15 cellular contexts compared by ENCODE assay signal in genomic region chr11:59285716-59286260, GRCh38.
DNase-seq lines count a peak whose midpoint lies in the region; ATAC-seq, FAIRE-seq and TF ChIP-seq lines count a peak whose summit lies in the region.
"Had no signal": no experiment of that assay in that cellular context is flagged by ENCODE, and none has a peak within 500 bp of the region (broad histone marks: within the 10 kb centered on the region; RNA-seq: fewer than 3 reads in every experiment).

No MANE protein-coding gene starts in this region.

- peak; percentile 5 for FAIRE-seq in GM12892 (lab: Jason Lieb, UNC)
- FAIRE-seq: A549 had no signal

- H3K27me3 ChIP-seq in SU-DHL-6 (ENCODE audit: low read length) (no peaks in the 10 kb centered on the region), testis (no peaks in the 10 kb centered on the region), lower lobe of right lung (ENCODE audit: low read depth) (no peaks in the 10 kb centered on the region)
- H3K27me3 ChIP-seq: BLaER1 had no signal

- DNase-seq in GM12892 (ENCODE audit: insufficient read length) (no peak), epidermal melanocyte (ENCODE audit: insufficient read length, low spot score) (peak; percentile 22), testis (peak; percentile 37), activated gamma-delta T cell (lab: John Stamatoyannopoulos, UW) (no peak), lower lobe of right lung (no peak)
- DNase-seq: CD8-positive, alpha-beta memory T cell; DMS53; GF-D8; H7 had no signal

- TF ChIP-seq CTCF in SU-DHL-6 (IDR thresholded peaks at IDR 0.05; ENCODE audit: insufficient read depth, low read length, poor library complexity, severe bottlenecking) (no peak), testis (IDR thresholded peaks at IDR 0.05) (no peak), lower lobe of right lung (IDR thresholded peaks at IDR 0.05) (no peak)

- no peaks in the 10 kb centered on the region for H4K20me1 ChIP-seq in SU-DHL-6 (ENCODE audit: low read depth, low read length)
- H4K20me1 ChIP-seq: BLaER1 had no signal

- H3K4me2 ChIP-seq in SU-DHL-6 (ENCODE audit: low read depth, low read length, poor library complexity, severe bottlenecking), result no peak overlapping the region
- H3K4me2 ChIP-seq: A549, GM23338 had no signal

- intact Hi-C loops in testis (cut with DNase I; ENCODE audit: low total_unique reads), result loop anchor here (10.0 kb wide), 1 partner anchor 111 kb away; the partner anchor contains the start of gene DTX4
- intact Hi-C loops in lower lobe of right lung (cut with DNase I), result no loop called here

- peak overlapping the region; percentile 89 for H3K9ac ChIP-seq in SU-DHL-6 (ENCODE audit: low read length)
- H3K9ac ChIP-seq: BLaER1 had no signal

- no peaks in the 10 kb centered on the region for H3K9me2 ChIP-seq in SU-DHL-6 (replicated peaks; ENCODE audit: insufficient read depth, low read length)

- H2AFZ ChIP-seq in SU-DHL-6 (ENCODE audit: low read depth, low read length, severe bottlenecking), result no peak overlapping the region
- H2AFZ ChIP-seq: GM23338 had no signal

- no peak overlapping the region for H3K27ac ChIP-seq in SU-DHL-6 (ENCODE audit: low read depth, low read length)
- no peak overlapping the region for H3K27ac ChIP-seq in testis
- no peak overlapping the region for H3K27ac ChIP-seq in lower lobe of right lung
- H3K27ac ChIP-seq: A549, BLaER1, HL-60 had no signal

- H3K79me2 ChIP-seq in SU-DHL-6 (ENCODE audit: insufficient read depth, low read length), result peaks cover 27% of the 10 kb centered on the region

- WGBS in testis, 2 donors, result 49 to 57% methylated on average over 2 of the region's 2 CpGs

- H3K4me1 ChIP-seq in testis (no peaks in the 10 kb centered on the region), lower lobe of right lung (peaks cover 6% of the 10 kb centered on the region)
- H3K4me1 ChIP-seq: A549 had no signal

- ATAC-seq in HG02588 (IDR thresholded peaks at IDR 0.05; ENCODE audit: unreplicated experiment) (no peak), lower lobe of right lung (no peak)
- ATAC-seq: A549, GM23338 had no signal

- peaks cover 13% of the 10 kb centered on the region for H3K36me3 ChIP-seq in SU-DHL-6 (ENCODE audit: low read length)
- no peaks in the 10 kb centered on the region for H3K36me3 ChIP-seq in testis (ENCODE audit: low read depth, missing control alignments)
- no peaks in the 10 kb centered on the region for H3K36me3 ChIP-seq in lower lobe of right lung
- H3K36me3 ChIP-seq: BLaER1 had no signal

- no peaks in the 10 kb centered on the region for H3K9me3 ChIP-seq in SU-DHL-6 (ENCODE audit: insufficient read depth, low read length)
- H3K9me3 ChIP-seq in testis, result no peaks in the 10 kb centered on the region
- H3K9me3 ChIP-seq in lower lobe of right lung, result no peaks in the 10 kb centered on the region
- H3K9me3 ChIP-seq: A549, BLaER1 had no signal

- H3F3A ChIP-seq in SU-DHL-6 (ENCODE audit: insufficient read depth), result peaks cover 7% of the 10 kb centered on the region

- no peak overlapping the region for H3K4me3 ChIP-seq in SU-DHL-6 (ENCODE audit: insufficient read depth, low read length, poor library complexity, severe bottlenecking)
- H3K4me3 ChIP-seq in testis, result no peak overlapping the region
- no peak overlapping the region for H3K4me3 ChIP-seq in lower lobe of right lung
- H3K4me3 ChIP-seq: A549, BLaER1, GM23338 had no signal

- TF ChIP-seq POLR2A in GM12892 (IDR thresholded peaks at IDR 0.05; ENCODE audit: low read depth, low read length) (no peak), testis (IDR thresholded peaks at IDR 0.05) (no peak)

Comparison
In these comparisons a context has a peak if more than half of its experiments do, and no peak if none do; other contexts are left out.
1. DNase-seq: peak in epidermal melanocyte (single experiment) and testis (single experiment); none in GM12892 (single experiment), activated gamma-delta T cell (single experiment) and lower lobe of right lung (single experiment).